Comparison of ENCODE assay signal across 8 cellular contexts in the genomic region with DNA sequence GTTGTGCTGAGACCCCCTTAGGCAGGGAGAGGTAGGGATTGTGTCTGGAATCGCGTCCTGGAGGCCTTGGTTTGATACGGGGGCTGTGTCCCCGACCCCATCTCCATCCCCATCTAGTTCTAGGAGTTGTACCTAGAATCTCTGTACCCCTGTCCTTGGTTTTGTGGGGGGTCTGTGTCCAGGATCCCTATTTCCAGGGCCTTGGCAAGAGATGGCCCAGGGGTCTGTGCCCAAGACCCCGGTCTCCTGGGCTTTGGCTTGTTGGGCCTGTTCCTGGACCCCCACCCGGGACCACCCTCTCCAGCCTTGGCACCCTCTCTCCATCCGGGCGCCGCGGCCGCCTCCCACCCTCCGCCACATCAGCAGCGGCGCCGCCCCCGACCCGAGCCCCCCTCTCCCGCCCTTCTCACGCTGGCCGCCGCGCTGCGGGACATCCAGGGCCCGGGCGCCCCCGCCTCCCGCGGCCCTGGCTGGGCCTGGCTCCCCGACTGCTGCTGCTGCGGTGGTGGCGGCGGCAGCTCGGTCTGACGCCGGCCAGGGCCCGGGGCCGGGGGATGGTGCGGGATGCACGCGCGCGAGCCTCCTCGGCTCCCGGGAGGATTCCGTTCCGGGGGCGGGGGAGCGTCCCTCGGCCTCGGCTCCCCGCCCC. TPM values are rescaled to one million over a fixed set of nuclear protein-coding genes. Genes with fewer than 3 reads are reported as not detected.
DNase-seq lines count a peak whose midpoint lies in the region; ATAC-seq, FAIRE-seq and TF ChIP-seq lines count a peak whose summit lies in the region.

A gene (minus strand): TSS at position 602 of the 649 bp plus-strand sequence. CDS start 168 bp downstream, at position 434.

- TF ChIP-seq CTCF in RWPE1 (conservative IDR thresholded peaks at IDR 0.05; ENCODE audit: low read depth) (no peak), esophagus muscularis mucosa (IDR thresholded peaks at IDR 0.05) (no peak), neutrophil (IDR thresholded peaks at IDR 0.05) (no peak)

- no peak for TF ChIP-seq EP300 in esophagus muscularis mucosa (IDR thresholded peaks at IDR 0.05)

- CTCF ChIA-PET in RWPE1 (lab: Yijun Ruan, JAX), result no interaction called here

- peak; percentile 8 for ATAC-seq in GM21528 (IDR thresholded peaks at IDR 0.05; ENCODE audit: low FRiP score, unreplicated experiment)

- POLR2A ChIA-PET in RWPE1 (lab: Yijun Ruan, JAX; ENCODE audit: low non-redundant PET), result no interaction called here

- peak within 1 kb of the TSS; percentile 74 to 94 (median 88) for H3K4me3 ChIP-seq in esophagus muscularis mucosa
- peak within 1 kb of the TSS; percentile 78 to 86 for H3K4me3 ChIP-seq in neutrophil (ENCODE audit: low read depth in 1 of 2, low read length in 1 of 2)

- H3K36me3 ChIP-seq in esophagus muscularis mucosa (peaks cover 10 to 54% (median 52%) of the 10 kb centered on the region in 4 donors), neutrophil (peaks cover 45% of the 10 kb centered on the region)

- H3K9me3 ChIP-seq in esophagus muscularis mucosa (no peaks in the 10 kb centered on the region), neutrophil (no peaks in the 10 kb centered on the region)

- H3K4me1 ChIP-seq in esophagus muscularis mucosa (peaks cover 15 to 53% (median 49%) of the 10 kb centered on the region in 4 donors), neutrophil (ENCODE audit: control insufficient read depth in 1 of 2, insufficient read depth in 1 of 2, low read depth in 1 of 2, low read length in 1 of 2) (peaks cover 5 to 19% of the 10 kb centered on the region in 2 experiments)

- FAIRE-seq in HTR-8/SVneo (lab: Jason Lieb, UNC), result no peak

- H3K27ac ChIP-seq in RWPE1 (peak within 1 kb of the TSS; percentile 94), esophagus muscularis mucosa (replicated peaks in 1 of 4) (peak within 1 kb of the TSS; percentile 87 to 94 (median 90)), neutrophil (peak within 1 kb of the TSS; percentile 67)

- H3K27me3 ChIP-seq in esophagus muscularis mucosa, result peaks cover 0 to 3% (median 0%) of the 10 kb centered on the region in 4 donors
- no peaks in the 10 kb centered on the region for H3K27me3 ChIP-seq in neutrophil

- 3% methylated on average over 8 of the region's 51 CpGs for WGBS in esophagus muscularis mucosa

- intact Hi-C loops in esophagus muscularis mucosa (cut with DNase I), result no loop called here

- DNase-seq in RWPE1 (ENCODE audit: low spot score), result no peak
- no peak for DNase-seq in esophagus muscularis mucosa (ENCODE audit: extremely low spot score)
- no peak for DNase-seq in OCI-M1 (lab: John Stamatoyannopoulos, UW)
- DNase-seq in amniotic stem cell (lab: John Stamatoyannopoulos, UW), result no peak
- DNase-seq in stimulated activated CD4-positive, alpha-beta T cell treated with anti-CD3 and anti-CD28 coated beads, Interleukin-15, amount 100 ng/mL, for 24 hours, result no peak
- DNase-seq in HTR-8/SVneo (ENCODE audit: insufficient read length, low spot score), result no peak

- no peak for TF ChIP-seq POLR2A in esophagus muscularis mucosa (IDR thresholded peaks at IDR 0.05; ENCODE audit: low read depth)

RNA-seq across cellular contexts. Expression of the gene that starts here (rescaled TPM):
- total RNA-seq in esophagus muscularis mucosa, result 10 to 100 TPM; 28.2 to 51.7 (median 41.5) TPM
